15 cellular contexts compared by ENCODE assay signal in the genomic region with DNA sequence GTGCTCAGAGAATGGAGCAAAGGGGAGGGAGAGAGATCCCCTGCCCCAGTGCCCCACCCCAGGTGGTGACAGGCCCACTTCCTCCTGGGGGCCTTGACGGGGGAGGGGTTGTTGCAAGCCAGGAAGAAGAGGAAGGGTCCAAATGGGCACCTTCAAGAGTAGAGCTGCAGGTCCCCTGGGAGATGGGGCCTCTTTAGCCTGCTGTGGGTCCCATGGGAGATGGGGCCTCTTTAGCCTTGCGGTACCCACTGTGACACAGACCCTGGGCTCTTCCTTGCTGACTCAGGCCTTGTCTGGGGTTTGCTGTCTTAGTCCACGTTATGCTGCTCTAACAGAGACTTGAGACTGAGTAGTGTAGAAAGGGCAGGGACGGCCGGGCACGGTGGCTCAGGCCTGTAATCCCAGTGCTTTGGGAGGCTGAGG. TPM values are rescaled to one million over a fixed set of nuclear protein-coding genes. Genes with fewer than 3 reads are reported as not detected.
DNase-seq lines count a peak whose midpoint lies in the region; ATAC-seq and TF ChIP-seq lines count a peak whose summit lies in the region.
"Had no signal": no experiment of that assay in that cellular context is flagged by ENCODE, and none has a peak within 500 bp of the region (broad histone marks: within the 10 kb centered on the region; RNA-seq: fewer than 3 reads in every experiment).

No MANE protein-coding gene starts in this region.

- peaks cover 6 to 11% (median 10%) of the 10 kb centered on the region in 3 donors for H3K4me1 Mint-ChIP-seq in CD8-positive, alpha-beta memory T cell
- peaks cover 23% of the 10 kb centered on the region for H3K4me1 Mint-ChIP-seq in HFFc6 (ENCODE audit: low read depth)
- H3K4me1 Mint-ChIP-seq in osteocyte (ENCODE audit: unreplicated experiment): peaks cover 10% of the 10 kb centered on the region
- peaks cover 19% of the 10 kb centered on the region for H3K4me1 Mint-ChIP-seq in activated CD8-positive, alpha-beta T cell treated with anti-CD3 and anti-CD28 coated beads, Interleukin-2, amount 10 ng/mL, durations not matched to agents 7 days and 5 days (ENCODE audit: low read depth)

- no peaks in the 10 kb centered on the region for H3K9me3 Mint-ChIP-seq in CD8-positive, alpha-beta memory T cell
- H3K9me3 Mint-ChIP-seq in HFFc6 (no peaks in the 10 kb centered on the region), osteocyte (ENCODE audit: unreplicated experiment) (no peaks in the 10 kb centered on the region)
- H3K9me3 Mint-ChIP-seq in activated CD8-positive, alpha-beta T cell treated with anti-CD3 and anti-CD28 coated beads, Interleukin-2, amount 10 ng/mL, durations not matched to agents 7 days and 5 days (ENCODE audit: insufficient read depth): no peaks in the 10 kb centered on the region

- H3K4me1 ChIP-seq in CD8-positive, alpha-beta memory T cell (ENCODE audit: insufficient read depth, low read length): peaks cover 14% of the 10 kb centered on the region
- peaks cover 10 to 23% of the 10 kb centered on the region in 2 donors for H3K4me1 ChIP-seq in ascending aorta
- H3K4me1 ChIP-seq: Caco-2 had no signal

- peaks cover 4% of the 10 kb centered on the region for H3K36me3 ChIP-seq in CD8-positive, alpha-beta memory T cell (ENCODE audit: insufficient read depth, low read length)
- H3K36me3 ChIP-seq in ascending aorta: peaks cover 37 to 66% of the 10 kb centered on the region in 2 donors

- DNase-seq in CD8-positive, alpha-beta memory T cell: no peak
- DNase-seq in HFFc6 (no peak), amniotic epithelial cell (ENCODE audit: low read depth) (peak; percentile 47), osteocyte (ENCODE audit: extremely low spot score, unreplicated experiment) (no peak), substantia nigra (lab: John Stamatoyannopoulos, UW) (no peak), ascending aorta (ENCODE audit: low spot score in 2 of 2) (no peak), NCI-H510A treated with DMSO at 0.1 percent for 48 hours (lab: John Stamatoyannopoulos, UW) (no peak)
- DNase-seq in activated CD8-positive, alpha-beta T cell treated with anti-CD3 and anti-CD28 coated beads, Interleukin-2, amount 10 ng/mL, durations not matched to agents 7 days and 5 days: no peak
- DNase-seq: activated CD8-positive, alpha-beta memory T cell treated with anti-CD3 and anti-CD28 coated beads, Interleukin-2, amount 10 ng/mL, durations not matched to agents 7 days and 5 days; Caco-2; NCI-H1092 treated with DMSO at 0.1 percent for 48 hours; NCI-H510A had no signal

- POLR2A ChIA-PET in CD8-positive, alpha-beta memory T cell (lab: Charles Lee): no interaction called here
- POLR2A ChIA-PET in activated CD8-positive, alpha-beta T cell treated with anti-CD3 and anti-CD28 coated beads, Interleukin-2, amount 10 ng/mL, durations not matched to agents 7 days and 5 days (lab: Charles Lee): interaction anchor here (0.7 kb wide), 1 partner anchor 27 kb away, joined by 3 read pairs; a partner anchor contains a TSS

- no peak overlapping the region for H3K4me3 Mint-ChIP-seq in CD8-positive, alpha-beta memory T cell
- H3K4me3 Mint-ChIP-seq in HFFc6 (no peak overlapping the region), osteocyte (ENCODE audit: unreplicated experiment) (no peak overlapping the region)
- H3K4me3 Mint-ChIP-seq in activated CD8-positive, alpha-beta T cell treated with anti-CD3 and anti-CD28 coated beads, Interleukin-2, amount 10 ng/mL, durations not matched to agents 7 days and 5 days: no peak overlapping the region
- H3K4me3 Mint-ChIP-seq: activated CD8-positive, alpha-beta memory T cell treated with anti-CD3 and anti-CD28 coated beads, Interleukin-2, amount 10 ng/mL, durations not matched to agents 7 days and 5 days; activated naive CD8-positive, alpha-beta T cell had no signal

- H3K27ac ChIP-seq in CD8-positive, alpha-beta memory T cell (ENCODE audit: low read depth, low read length): peak overlapping the region; percentile 5
- H3K27ac ChIP-seq in substantia nigra (ENCODE audit: low read depth, low read length, poor library complexity, severe bottlenecking): no peak overlapping the region
- peak overlapping the region in 1 of 2 donors; percentile 83 for H3K27ac ChIP-seq in ascending aorta

- no peak for ATAC-seq in activated CD8-positive, alpha-beta T cell treated with anti-CD3 and anti-CD28 coated beads, Interleukin-2, amount 10 ng/mL, durations not matched to agents 7 days and 5 days
- ATAC-seq: activated CD8-positive, alpha-beta memory T cell treated with anti-CD3 and anti-CD28 coated beads, Interleukin-2, amount 10 ng/mL, durations not matched to agents 7 days and 5 days had no signal

- TF ChIP-seq CTCF in HFFc6 (IDR thresholded peaks at IDR 0.05): no peak
- TF ChIP-seq CTCF in osteocyte (IDR thresholded peaks at IDR 0.05): no peak
- no peak for TF ChIP-seq CTCF in ascending aorta (IDR thresholded peaks at IDR 0.05)

- H3K4me3 ChIP-seq in CD8-positive, alpha-beta memory T cell (ENCODE audit: low read length): no peak overlapping the region
- no peak overlapping the region for H3K4me3 ChIP-seq in ascending aorta

- no peaks in the 10 kb centered on the region for H3K27me3 Mint-ChIP-seq in CD8-positive, alpha-beta memory T cell
- H3K27me3 Mint-ChIP-seq in HFFc6 (ENCODE audit: insufficient read depth) (peaks cover 2% of the 10 kb centered on the region), osteocyte (ENCODE audit: unreplicated experiment) (no peaks in the 10 kb centered on the region)
- H3K27me3 Mint-ChIP-seq in activated CD8-positive, alpha-beta T cell treated with anti-CD3 and anti-CD28 coated beads, Interleukin-2, amount 10 ng/mL, durations not matched to agents 7 days and 5 days (ENCODE audit: low read depth): no peaks in the 10 kb centered on the region
- H3K27me3 Mint-ChIP-seq: activated CD8-positive, alpha-beta memory T cell treated with anti-CD3 and anti-CD28 coated beads, Interleukin-2, amount 10 ng/mL, durations not matched to agents 7 days and 5 days; activated naive CD8-positive, alpha-beta T cell had no signal

- no peaks in the 10 kb centered on the region for H3K9me3 ChIP-seq in CD8-positive, alpha-beta memory T cell (ENCODE audit: low read length)
- H3K9me3 ChIP-seq in ascending aorta: no peaks in the 10 kb centered on the region
- H3K9me3 ChIP-seq: Caco-2 had no signal

- no peaks in the 10 kb centered on the region for H3K27me3 ChIP-seq in CD8-positive, alpha-beta memory T cell (ENCODE audit: insufficient read depth, low read length, poor library complexity, severe bottlenecking)
- no peaks in the 10 kb centered on the region for H3K27me3 ChIP-seq in ascending aorta

- CTCF ChIA-PET in CD8-positive, alpha-beta memory T cell (lab: Charles Lee): no interaction called here
- CTCF ChIA-PET in activated CD8-positive, alpha-beta T cell treated with anti-CD3 and anti-CD28 coated beads, Interleukin-2, amount 10 ng/mL, durations not matched to agents 7 days and 5 days (lab: Charles Lee): interaction anchor here (1.6 kb wide), 1 partner anchor 34 kb away, joined by 3 read pairs; a partner anchor contains a TSS

- peaks cover 5 to 65% (median 13%) of the 10 kb centered on the region in 3 donors for H3K36me3 Mint-ChIP-seq in CD8-positive, alpha-beta memory T cell
- H3K36me3 Mint-ChIP-seq in HFFc6 (ENCODE audit: low read depth): peaks cover 20% of the 10 kb centered on the region
- peaks cover 18% of the 10 kb centered on the region for H3K36me3 Mint-ChIP-seq in osteocyte (ENCODE audit: unreplicated experiment)
- peaks cover 39% of the 10 kb centered on the region for H3K36me3 Mint-ChIP-seq in activated CD8-positive, alpha-beta T cell treated with anti-CD3 and anti-CD28 coated beads, Interleukin-2, amount 10 ng/mL, durations not matched to agents 7 days and 5 days (ENCODE audit: low read depth)

- H3K27ac Mint-ChIP-seq in CD8-positive, alpha-beta memory T cell: peak overlapping the region in 2 of 8 donors; percentile 25 to 75
- peak overlapping the region; percentile 83 for H3K27ac Mint-ChIP-seq in HFFc6
- H3K27ac Mint-ChIP-seq in osteocyte (ENCODE audit: unreplicated experiment): peak overlapping the region; percentile 27
- H3K27ac Mint-ChIP-seq in activated CD8-positive, alpha-beta T cell treated with anti-CD3 and anti-CD28 coated beads, Interleukin-2, amount 10 ng/mL, durations not matched to agents 7 days and 5 days: no peak overlapping the region
- H3K27ac Mint-ChIP-seq: activated naive CD8-positive, alpha-beta T cell had no signal

- intact Hi-C loops in ascending aorta (cut with DNase I): loop anchor here (2.0 kb wide), 1 partner anchor 67 kb away; a partner anchor contains a TSS

RNA-seq across cellular contexts. Expression of a gene that starts 9.6 kb away (rescaled TPM):
- total RNA-seq in CD8-positive, alpha-beta memory T cell: 1 to 10 TPM; 3.3 to 3.9 TPM
- 1.8 TPM for polyA plus RNA-seq in CD8-positive, alpha-beta memory T cell
- 10 to 100 TPM; 58.4 to 76.2 (median 62.2) TPM for total RNA-seq in HFFc6 (2021; fragmentation: NEBNext Ultra II Directional; extraction: Animal tissue kit (Norgen Biotek cat#: 25700))
- total RNA-seq in osteocyte: 1.2 and 1.9 TPM in 2 replicates
- 38.3 TPM for total RNA-seq in ascending aorta
- total RNA-seq in activated CD8-positive, alpha-beta T cell treated with anti-CD3 and anti-CD28 coated beads, Interleukin-2, amount 10 ng/mL, durations not matched to agents 7 days and 5 days: 1 to 10 TPM; 6.6 to 7.0 TPM

RNA-seq across cellular contexts. Expression of a gene that starts 12.8 kb away (rescaled TPM):
- 10 to 100 TPM; 67.5 to 72.0 TPM for total RNA-seq in CD8-positive, alpha-beta memory T cell
- polyA plus RNA-seq in CD8-positive, alpha-beta memory T cell: 34.8 TPM
- total RNA-seq in HFFc6 (2021; fragmentation: NEBNext Ultra II Directional; extraction: Animal tissue kit (Norgen Biotek cat#: 25700)): 10 to 100 TPM; 48.5 to 59.9 (median 52.7) TPM
- total RNA-seq in osteocyte (54.1 and 57.6 TPM in 2 replicates), ascending aorta (71.7 TPM)
- total RNA-seq in activated CD8-positive, alpha-beta T cell treated with anti-CD3 and anti-CD28 coated beads, Interleukin-2, amount 10 ng/mL, durations not matched to agents 7 days and 5 days: 10 to 100 TPM; 68.6 to 68.8 TPM

RNA-seq across cellular contexts. Expression of a gene that starts 16.9 kb away (rescaled TPM):
- total RNA-seq in CD8-positive, alpha-beta memory T cell: under 1 TPM; 0.27 to 0.28 TPM
- polyA plus RNA-seq in CD8-positive, alpha-beta memory T cell: not detected
- not detected for total RNA-seq in HFFc6 (2021; fragmentation: NEBNext Ultra II Directional; extraction: Animal tissue kit (Norgen Biotek cat#: 25700))
- total RNA-seq in osteocyte: 0.50 and 0.78 TPM in 2 replicates
- total RNA-seq in ascending aorta: not detected
- total RNA-seq in activated CD8-positive, alpha-beta T cell treated with anti-CD3 and anti-CD28 coated beads, Interleukin-2, amount 10 ng/mL, durations not matched to agents 7 days and 5 days: not detected
- total RNA-seq: activated CD8-positive, alpha-beta memory T cell treated with anti-CD3 and anti-CD28 coated beads, Interleukin-2, amount 10 ng/mL, durations not matched to agents 7 days and 5 days; Caco-2; pulmonary artery endothelial cell; RPMI7951 had no signal

RNA-seq across cellular contexts. Expression of a gene that starts 26.9 kb away (rescaled TPM):
- total RNA-seq in CD8-positive, alpha-beta memory T cell: 100 to 1,000 TPM; 322 to 331 TPM
- polyA plus RNA-seq in CD8-positive, alpha-beta memory T cell: 64.6 TPM
- 100 to 1,000 TPM; 415 to 760 (median 681) TPM for total RNA-seq in HFFc6 (2021; fragmentation: NEBNext Ultra II Directional; extraction: Animal tissue kit (Norgen Biotek cat#: 25700))
- total RNA-seq in osteocyte (132 and 136 TPM in 2 replicates), ascending aorta (403 TPM)
- 100 to 1,000 TPM; 417 to 432 TPM for total RNA-seq in activated CD8-positive, alpha-beta T cell treated with anti-CD3 and anti-CD28 coated beads, Interleukin-2, amount 10 ng/mL, durations not matched to agents 7 days and 5 days

RNA-seq across cellular contexts. Expression of a gene that starts 34.1 kb away (rescaled TPM):
- 1 to 10 TPM; 1.9 to 2.3 TPM for total RNA-seq in CD8-positive, alpha-beta memory T cell
- not detected for polyA plus RNA-seq in CD8-positive, alpha-beta memory T cell
- total RNA-seq in HFFc6 (2021; fragmentation: NEBNext Ultra II Directional; extraction: Animal tissue kit (Norgen Biotek cat#: 25700)): under 1 TPM in 5 of 6 experiments, not detected in 1; 0.09 to 0.36 (median 0.17) TPM
- total RNA-seq in osteocyte (1.8 and 2.1 TPM in 2 replicates), ascending aorta (51.7 TPM)
- total RNA-seq in activated CD8-positive, alpha-beta T cell treated with anti-CD3 and anti-CD28 coated beads, Interleukin-2, amount 10 ng/mL, durations not matched to agents 7 days and 5 days: 1 to 10 TPM; 1.4 to 1.5 TPM
